Comparison of ENCODE assay signal across 37 cellular contexts in genomic region chr10:122404576-122404975, GRCh38. TPM values are rescaled to one million over a fixed set of nuclear protein-coding genes. Genes with fewer than 3 reads are reported as not detected.
"Had no signal": no experiment of that assay in that cellular context is flagged by ENCODE, and none has a peak within 500 bp of the region (broad histone marks: within the 10 kb centered on the region; RNA-seq: fewer than 3 reads in every experiment).

No MANE protein-coding gene starts in this region.

- H3K9me3 Mint-ChIP-seq: activated CD4-positive, alpha-beta memory T cell treated with anti-CD3 and anti-CD28 coated beads, Interleukin-2, amount 10 ng/mL, durations not matched to agents 7 days and 5 days; activated CD4-positive, alpha-beta T cell treated with anti-CD3 and anti-CD28 coated beads, Interleukin-2, amount 10 ng/mL, durations not matched to agents 7 days and 5 days; activated naive CD4-positive, alpha-beta T cell treated with anti-CD3 and anti-CD28 coated beads, Interleukin-2, amount 10 ng/mL, durations not matched to agents 7 days and 5 days; brain; nephron progenitor cell; stimulated activated effector memory CD8-positive, alpha-beta T cell treated with anti-CD3 and anti-CD28 coated beads, Interleukin-12 subunit alpha, Interleukin-12 subunit beta, amount 100 ng/mL, for 72 hours; stimulated activated naive CD8-positive, alpha-beta T cell treated with anti-CD3 and anti-CD28 coated beads, Interleukin-15, Interleukin-2, amounts not matched to agents 100 ng/mL and 50 ng/mL, for 24 hours; type B pancreatic cell; WTC11 had no signal

- H3K27me3 ChIP-seq: adrenal gland, ascending aorta, cardiac muscle cell, esophagus muscularis mucosa, foreskin keratinocyte, heart left ventricle, neutrophil, ovary, sigmoid colon, uterus had no signal

- H3K36me3 ChIP-seq: neutrophil, ovary, uterus had no signal

- H3K4me3 Mint-ChIP-seq: activated CD4-positive, alpha-beta memory T cell treated with anti-CD3 and anti-CD28 coated beads, Interleukin-2, amount 10 ng/mL, durations not matched to agents 7 days and 5 days; activated CD4-positive, alpha-beta T cell treated with anti-CD3 and anti-CD28 coated beads, Interleukin-2, amount 10 ng/mL, durations not matched to agents 7 days and 5 days; activated CD8-positive, alpha-beta memory T cell treated with anti-CD3 and anti-CD28 coated beads, Interleukin-2, amount 10 ng/mL, durations not matched to agents 7 days and 5 days; activated naive CD4-positive, alpha-beta T cell treated with anti-CD3 and anti-CD28 coated beads, Interleukin-2, amount 10 ng/mL, durations not matched to agents 7 days and 5 days; brain; nephron progenitor cell; stimulated activated effector memory CD8-positive, alpha-beta T cell treated with anti-CD3 and anti-CD28 coated beads, Interleukin-12 subunit alpha, Interleukin-12 subunit beta, amount 100 ng/mL, for 72 hours; stimulated activated naive CD8-positive, alpha-beta T cell treated with anti-CD3 and anti-CD28 coated beads, Interleukin-15, Interleukin-2, amounts not matched to agents 100 ng/mL and 50 ng/mL, for 24 hours; type B pancreatic cell; WTC11 had no signal

- H3K4me3 ChIP-seq: adrenal gland, ascending aorta, cardiac muscle cell, coronary artery, esophagus muscularis mucosa, heart left ventricle, lower lobe of right lung, mucosa of descending colon, ovary, sigmoid colon, uterus had no signal

- H3K27me3 Mint-ChIP-seq: activated CD4-positive, alpha-beta memory T cell treated with anti-CD3 and anti-CD28 coated beads, Interleukin-2, amount 10 ng/mL, durations not matched to agents 7 days and 5 days; activated CD4-positive, alpha-beta T cell treated with anti-CD3 and anti-CD28 coated beads, Interleukin-2, amount 10 ng/mL, durations not matched to agents 7 days and 5 days; activated CD8-positive, alpha-beta memory T cell treated with anti-CD3 and anti-CD28 coated beads, Interleukin-2, amount 10 ng/mL, durations not matched to agents 7 days and 5 days; activated naive CD4-positive, alpha-beta T cell treated with anti-CD3 and anti-CD28 coated beads, Interleukin-2, amount 10 ng/mL, durations not matched to agents 7 days and 5 days; brain; progenitor cell of endocrine pancreas; stimulated activated naive CD8-positive, alpha-beta T cell treated with anti-CD3 and anti-CD28 coated beads, Interleukin-15, Interleukin-2, amounts not matched to agents 100 ng/mL and 50 ng/mL, for 24 hours; type B pancreatic cell had no signal

- H3K4me1 Mint-ChIP-seq: brain; nephron progenitor cell; stimulated activated effector memory CD8-positive, alpha-beta T cell treated with anti-CD3 and anti-CD28 coated beads, Interleukin-12 subunit alpha, Interleukin-12 subunit beta, amount 100 ng/mL, for 72 hours; WTC11 had no signal

- H3K9me3 ChIP-seq: ascending aorta, esophagus muscularis mucosa, heart left ventricle, lower lobe of right lung, mucosa of descending colon, neutrophil, ovary, sigmoid colon, uterus had no signal

- ATAC-seq: activated CD8-positive, alpha-beta memory T cell treated with anti-CD3 and anti-CD28 coated beads, Interleukin-2, amount 10 ng/mL, durations not matched to agents 7 days and 5 days; foreskin keratinocyte; left lobe of liver; lower lobe of right lung; mucosa of descending colon; stimulated activated effector memory CD8-positive, alpha-beta T cell treated with anti-CD3 and anti-CD28 coated beads, Interleukin-12 subunit alpha, Interleukin-12 subunit beta, amount 100 ng/mL, for 72 hours; WTC11 had no signal

- H3K36me3 Mint-ChIP-seq: type B pancreatic cell had no signal

- DNase-seq: activated CD4-positive, alpha-beta memory T cell treated with anti-CD3 and anti-CD28 coated beads, Interleukin-2, amount 10 ng/mL, durations not matched to agents 7 days and 5 days; activated CD4-positive, alpha-beta T cell treated with anti-CD3 and anti-CD28 coated beads for 1 hour; activated CD4-positive, alpha-beta T cell treated with anti-CD3 and anti-CD28 coated beads, Interleukin-2, amount 10 ng/mL, durations not matched to agents 7 days and 5 days; activated CD8-positive, alpha-beta memory T cell treated with anti-CD3 and anti-CD28 coated beads, Interleukin-2, amount 10 ng/mL, durations not matched to agents 7 days and 5 days; activated gamma-delta T cell; activated naive CD4-positive, alpha-beta T cell treated with anti-CD3 and anti-CD28 coated beads, Interleukin-2, amount 10 ng/mL, durations not matched to agents 7 days and 5 days; adrenal gland; foreskin keratinocyte; heart left ventricle; hypothalamus; kidney glomerular epithelial cell; lower lobe of right lung; mesenchymal stem cell; mucosa of descending colon; nephron progenitor cell; ovary; sigmoid colon; small intestine; stimulated activated CD4-positive, alpha-beta T cell treated with anti-CD3 and anti-CD28 coated beads, Interleukin-4, amount 100 ng/mL, for 24 hours; substantia nigra; T-helper 2 cell; uterus had no signal

- H3K27ac Mint-ChIP-seq: activated CD4-positive, alpha-beta memory T cell treated with anti-CD3 and anti-CD28 coated beads, Interleukin-2, amount 10 ng/mL, durations not matched to agents 7 days and 5 days; activated CD4-positive, alpha-beta T cell treated with anti-CD3 and anti-CD28 coated beads, Interleukin-2, amount 10 ng/mL, durations not matched to agents 7 days and 5 days; activated CD8-positive, alpha-beta memory T cell treated with anti-CD3 and anti-CD28 coated beads, Interleukin-2, amount 10 ng/mL, durations not matched to agents 7 days and 5 days; activated naive CD4-positive, alpha-beta T cell treated with anti-CD3 and anti-CD28 coated beads, Interleukin-2, amount 10 ng/mL, durations not matched to agents 7 days and 5 days; brain; nephron progenitor cell; progenitor cell of endocrine pancreas; stimulated activated effector memory CD8-positive, alpha-beta T cell treated with anti-CD3 and anti-CD28 coated beads, Interleukin-12 subunit alpha, Interleukin-12 subunit beta, amount 100 ng/mL, for 72 hours; stimulated activated naive CD8-positive, alpha-beta T cell treated with anti-CD3 and anti-CD28 coated beads, Interleukin-15, Interleukin-2, amounts not matched to agents 100 ng/mL and 50 ng/mL, for 24 hours; type B pancreatic cell; WTC11 had no signal

- H3K27ac ChIP-seq: adrenal gland, ascending aorta, cardiac muscle cell, coronary artery, esophagus muscularis mucosa, foreskin keratinocyte, lower lobe of right lung, neutrophil, ovary, sigmoid colon, uterus had no signal

- H3K4me1 ChIP-seq: adrenal gland, ascending aorta, foreskin keratinocyte, lower lobe of right lung, sigmoid colon, uterus had no signal

RNA-seq across cellular contexts. Expression of gene ARMS2, which starts 49.9 kb away (rescaled TPM):
- total RNA-seq: activated CD4-positive, alpha-beta memory T cell treated with anti-CD3 and anti-CD28 coated beads, Interleukin-2, amount 10 ng/mL, durations not matched to agents 7 days and 5 days; activated CD4-positive, alpha-beta T cell treated with anti-CD3 and anti-CD28 coated beads, Interleukin-2, amount 10 ng/mL, durations not matched to agents 7 days and 5 days; activated CD8-positive, alpha-beta memory T cell treated with anti-CD3 and anti-CD28 coated beads, Interleukin-2, amount 10 ng/mL, durations not matched to agents 7 days and 5 days; adrenal gland; ascending aorta; cardiac muscle cell; cerebellum; foreskin keratinocyte; left lobe of liver; lower lobe of right lung; mucosa of descending colon; myocyte; ovary; progenitor cell of endocrine pancreas; renal cortical epithelial cell; uterus; WTC11 had no signal
- polyA plus RNA-seq: cardiac muscle cell, foreskin keratinocyte, heart left ventricle, ovary, sigmoid colon, small intestine had no signal

RNA-seq across cellular contexts. Expression of gene HTRA1, which starts 56.8 kb away (rescaled TPM):
- total RNA-seq: activated CD4-positive, alpha-beta memory T cell treated with anti-CD3 and anti-CD28 coated beads, Interleukin-2, amount 10 ng/mL, durations not matched to agents 7 days and 5 days; activated CD4-positive, alpha-beta T cell treated with anti-CD3 and anti-CD28 coated beads, Interleukin-2, amount 10 ng/mL, durations not matched to agents 7 days and 5 days; activated CD8-positive, alpha-beta memory T cell treated with anti-CD3 and anti-CD28 coated beads, Interleukin-2, amount 10 ng/mL, durations not matched to agents 7 days and 5 days had no signal
